2 cellular contexts compared by ENCODE assay signal in the genomic region with DNA sequence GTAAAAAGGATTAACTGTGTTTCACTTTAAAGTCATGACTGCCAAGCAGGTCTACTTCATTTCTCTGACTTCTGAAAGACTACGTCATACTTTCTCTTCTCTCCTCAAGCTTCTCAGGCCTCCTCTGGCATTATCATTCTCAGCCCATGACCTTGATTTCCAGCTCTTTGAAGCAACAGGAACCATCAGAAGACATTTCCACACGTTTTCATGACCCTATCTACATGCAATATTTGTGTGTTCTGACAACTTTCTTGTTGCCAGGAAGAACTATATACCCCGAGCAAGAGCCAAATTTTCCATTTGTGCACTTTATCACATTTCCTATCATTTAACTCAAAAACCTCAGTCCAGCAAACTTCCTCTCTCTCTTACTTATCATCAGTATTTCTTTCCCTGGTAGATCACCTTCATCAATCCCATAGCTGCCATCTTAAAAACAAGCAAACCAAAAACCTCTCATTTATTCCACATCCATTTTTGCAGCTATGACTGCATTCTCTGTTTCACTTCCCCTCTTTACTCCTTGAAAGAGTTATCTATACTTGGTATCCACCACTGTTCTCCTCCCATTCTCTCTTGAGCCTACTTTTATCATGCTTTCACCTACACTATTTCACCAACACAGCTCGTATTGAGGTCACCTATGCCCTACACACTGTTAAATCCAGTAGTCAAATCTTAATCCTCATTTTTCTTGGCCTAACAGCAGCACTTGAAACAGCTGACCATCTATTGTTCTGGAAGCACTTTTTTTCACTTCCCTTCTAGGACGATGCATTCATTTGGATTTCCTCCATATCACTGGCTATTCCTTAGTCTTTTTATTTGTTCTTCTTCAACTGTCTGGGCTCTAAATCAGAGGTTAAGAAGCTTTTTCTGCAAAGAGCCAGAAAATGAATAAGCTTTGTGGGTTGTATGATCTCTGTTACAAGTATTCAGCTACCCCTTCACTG.
TF ChIP-seq lines count a peak whose summit lies in the region.

No MANE protein-coding gene starts in this region.

TF ChIP-seq in A549, 52 proteins besides CTCF, POLR2A, EP300 and RAD21 (continued from another document):
- TF ChIP-seq, protein P1, sequence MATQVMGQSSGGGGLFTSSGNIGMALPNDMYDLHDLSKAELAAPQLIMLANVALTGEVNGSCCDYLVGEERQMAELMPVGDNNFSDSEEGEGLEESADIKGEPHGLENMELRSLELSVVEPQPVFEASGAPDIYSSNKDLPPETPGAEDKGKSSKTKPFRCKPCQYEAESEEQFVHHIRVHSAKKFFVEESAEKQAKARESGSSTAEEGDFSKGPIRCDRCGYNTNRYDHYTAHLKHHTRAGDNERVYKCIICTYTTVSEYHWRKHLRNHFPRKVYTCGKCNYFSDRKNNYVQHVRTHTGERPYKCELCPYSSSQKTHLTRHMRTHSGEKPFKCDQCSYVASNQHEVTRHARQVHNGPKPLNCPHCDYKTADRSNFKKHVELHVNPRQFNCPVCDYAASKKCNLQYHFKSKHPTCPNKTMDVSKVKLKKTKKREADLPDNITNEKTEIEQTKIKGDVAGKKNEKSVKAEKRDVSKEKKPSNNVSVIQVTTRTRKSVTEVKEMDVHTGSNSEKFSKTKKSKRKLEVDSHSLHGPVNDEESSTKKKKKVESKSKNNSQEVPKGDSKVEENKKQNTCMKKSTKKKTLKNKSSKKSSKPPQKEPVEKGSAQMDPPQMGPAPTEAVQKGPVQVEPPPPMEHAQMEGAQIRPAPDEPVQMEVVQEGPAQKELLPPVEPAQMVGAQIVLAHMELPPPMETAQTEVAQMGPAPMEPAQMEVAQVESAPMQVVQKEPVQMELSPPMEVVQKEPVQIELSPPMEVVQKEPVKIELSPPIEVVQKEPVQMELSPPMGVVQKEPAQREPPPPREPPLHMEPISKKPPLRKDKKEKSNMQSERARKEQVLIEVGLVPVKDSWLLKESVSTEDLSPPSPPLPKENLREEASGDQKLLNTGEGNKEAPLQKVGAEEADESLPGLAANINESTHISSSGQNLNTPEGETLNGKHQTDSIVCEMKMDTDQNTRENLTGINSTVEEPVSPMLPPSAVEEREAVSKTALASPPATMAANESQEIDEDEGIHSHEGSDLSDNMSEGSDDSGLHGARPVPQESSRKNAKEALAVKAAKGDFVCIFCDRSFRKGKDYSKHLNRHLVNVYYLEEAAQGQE (IDR thresholded peaks at IDR 0.05), result no peak
- no peak for TF ChIP-seq FOXS1 (CRISPR knock-in tag; IDR thresholded peaks at IDR 0.05)
- TF ChIP-seq, protein P2, sequence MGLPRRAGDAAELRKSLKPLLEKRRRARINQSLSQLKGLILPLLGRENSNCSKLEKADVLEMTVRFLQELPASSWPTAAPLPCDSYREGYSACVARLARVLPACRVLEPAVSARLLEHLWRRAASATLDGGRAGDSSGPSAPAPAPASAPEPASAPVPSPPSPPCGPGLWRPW (IDR thresholded peaks at IDR 0.05), result no peak
- TF ChIP-seq KDM5A (IDR thresholded peaks at IDR 0.05), result no peak
- TF ChIP-seq, protein P3, sequence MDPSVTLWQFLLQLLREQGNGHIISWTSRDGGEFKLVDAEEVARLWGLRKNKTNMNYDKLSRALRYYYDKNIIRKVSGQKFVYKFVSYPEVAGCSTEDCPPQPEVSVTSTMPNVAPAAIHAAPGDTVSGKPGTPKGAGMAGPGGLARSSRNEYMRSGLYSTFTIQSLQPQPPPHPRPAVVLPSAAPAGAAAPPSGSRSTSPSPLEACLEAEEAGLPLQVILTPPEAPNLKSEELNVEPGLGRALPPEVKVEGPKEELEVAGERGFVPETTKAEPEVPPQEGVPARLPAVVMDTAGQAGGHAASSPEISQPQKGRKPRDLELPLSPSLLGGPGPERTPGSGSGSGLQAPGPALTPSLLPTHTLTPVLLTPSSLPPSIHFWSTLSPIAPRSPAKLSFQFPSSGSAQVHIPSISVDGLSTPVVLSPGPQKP (IDR thresholded peaks at IDR 0.05; ENCODE audit: low read depth, low read length), result no peak
- TF ChIP-seq NR3C1 (IDR thresholded peaks at IDR 0.05), result no peak

TF ChIP-seq in IMR-90, 13 proteins besides CTCF, POLR2A, EP300 and RAD21 (continued from another document):
- TF ChIP-seq, protein P4, sequence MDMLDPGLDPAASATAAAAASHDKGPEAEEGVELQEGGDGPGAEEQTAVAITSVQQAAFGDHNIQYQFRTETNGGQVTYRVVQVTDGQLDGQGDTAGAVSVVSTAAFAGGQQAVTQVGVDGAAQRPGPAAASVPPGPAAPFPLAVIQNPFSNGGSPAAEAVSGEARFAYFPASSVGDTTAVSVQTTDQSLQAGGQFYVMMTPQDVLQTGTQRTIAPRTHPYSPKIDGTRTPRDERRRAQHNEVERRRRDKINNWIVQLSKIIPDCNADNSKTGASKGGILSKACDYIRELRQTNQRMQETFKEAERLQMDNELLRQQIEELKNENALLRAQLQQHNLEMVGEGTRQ (IDR thresholded peaks at IDR 0.05; ENCODE audit: low read depth, low read length), result no peak
- TF ChIP-seq SMC3 (IDR thresholded peaks at IDR 0.05; ENCODE audit: low read depth, low read length) (no peak), MAFK (IDR thresholded peaks at IDR 0.05; ENCODE audit: low read depth, low read length) (no peak), RCOR1 (IDR thresholded peaks at IDR 0.05; ENCODE audit: insufficient replicate concordance, low read length) (no peak)
